Comparison of ENCODE assay signal across 8 cellular contexts in the genomic region with DNA sequence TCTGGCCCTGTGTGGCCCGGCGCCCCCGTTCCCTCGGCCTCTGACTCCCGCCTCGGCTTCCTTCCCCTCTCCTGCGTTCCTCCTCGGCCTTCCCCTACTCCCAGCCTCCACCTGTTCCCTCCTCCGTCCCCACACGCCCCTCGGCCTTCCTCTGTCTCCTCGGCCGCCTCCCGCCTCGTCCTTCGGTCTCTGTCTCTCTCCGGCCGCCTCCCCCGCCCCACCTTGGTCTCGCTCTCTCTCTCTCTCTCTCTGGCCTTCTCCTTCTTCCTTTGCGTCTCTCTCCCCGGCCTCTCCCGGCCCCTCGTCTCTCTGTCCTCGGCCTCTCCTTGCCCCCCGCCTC. TPM values are rescaled to one million over a fixed set of nuclear protein-coding genes. Genes with fewer than 3 reads are reported as not detected.
A peak's percentile ranks its signal among the peaks of the same experiment; 100 is the strongest.
DNase-seq lines count a peak whose midpoint lies in the region; ATAC-seq and TF ChIP-seq lines count a peak whose summit lies in the region.

No MANE protein-coding gene starts in this region.

- no peaks in the 10 kb centered on the region for H3K27me3 ChIP-seq in CD4-positive, alpha-beta memory T cell (ENCODE audit: insufficient read depth, low read length)
- H3K27me3 ChIP-seq in KMS-11 (ENCODE audit: insufficient read depth, low read depth) (no peaks in the 10 kb centered on the region), brain microvascular endothelial cell (replicated peaks) (no peaks in the 10 kb centered on the region), mesenchymal stem cell (ENCODE audit: control insufficient read depth in 1 of 2, insufficient read depth in 1 of 2, low read length in 2 of 2) (no peaks in the 10 kb centered on the region)

- POLR2A ChIA-PET in CD4-positive, alpha-beta memory T cell (lab: Charles Lee; ENCODE audit: partially characterized antibody), result interaction anchor here (0.7 to 3.2 kb wide), 9 partner anchors 11 to 525 kb away, joined by 3 to 18 read pairs (median 5); partner anchors contain the start of genes COX19 and SUN1

- peaks cover 41% of the 10 kb centered on the region for H3K79me2 ChIP-seq in KMS-11 (ENCODE audit: insufficient read depth, low read depth)

- peak overlapping the region; percentile 84 for H3K27ac ChIP-seq in CD4-positive, alpha-beta memory T cell (ENCODE audit: low read depth, low read length)
- H3K27ac ChIP-seq in KMS-11 (peak overlapping the region; percentile 22; the same call in 1 of the 2 replicates), brain microvascular endothelial cell (peak overlapping the region; percentile 36), mesenchymal stem cell (ENCODE audit: low read length, poor library complexity, severe bottlenecking) (peak overlapping the region; percentile 60)

- peaks cover 8 to 31% of the 10 kb centered on the region in 2 donors for H3K36me3 Mint-ChIP-seq in CD4-positive, alpha-beta memory T cell

- H3K4me1 ChIP-seq in CD4-positive, alpha-beta memory T cell (ENCODE audit: insufficient read depth, low read length), result peaks cover 48% of the 10 kb centered on the region
- H3K4me1 ChIP-seq in KMS-11 (ENCODE audit: low read depth, poor library complexity, severe bottlenecking) (peaks cover 9% of the 10 kb centered on the region), mesenchymal stem cell (ENCODE audit: control insufficient read depth, insufficient read depth, low read depth, low read length) (peaks cover 17% of the 10 kb centered on the region)

- H3K14ac ChIP-seq in mesenchymal stem cell (ENCODE audit: low read length in 2 of 2), result peak overlapping the region in 1 of 2 experiments; percentile 82

- ATAC-seq in GM19467 (IDR thresholded peaks at IDR 0.05; ENCODE audit: unreplicated experiment), result peak; percentile 34
- ATAC-seq in HG03159 (IDR thresholded peaks at IDR 0.05; ENCODE audit: unreplicated experiment), result no peak

- peak in 1 of 5 donors; percentile 59 for DNase-seq in CD4-positive, alpha-beta memory T cell
- DNase-seq in brain microvascular endothelial cell (no peak), mesenchymal stem cell (peak; percentile 40), MV-4-11 (lab: John Stamatoyannopoulos, UW) (no peak), NCI-H1092 treated with DMSO at 0.1 percent for 48 hours (lab: John Stamatoyannopoulos, UW) (no peak)

- H2AFZ ChIP-seq in KMS-11 (ENCODE audit: low read depth), result no peak overlapping the region
- peak overlapping the region; percentile 10 for H2AFZ ChIP-seq in mesenchymal stem cell (ENCODE audit: low read depth, low read length)

- peak overlapping the region; percentile 70 for H4K91ac ChIP-seq in mesenchymal stem cell (ENCODE audit: low read length)

- no peaks in the 10 kb centered on the region for H4K20me1 ChIP-seq in KMS-11 (ENCODE audit: insufficient read depth)

- peak overlapping the region; percentile 83 to 96 (median 94) for H3K27ac Mint-ChIP-seq in CD4-positive, alpha-beta memory T cell

- H3K4ac ChIP-seq in mesenchymal stem cell (ENCODE audit: low read depth in 1 of 2, low read length in 2 of 2), result peak overlapping the region in 1 of 2 experiments; percentile 42

- H2BK12ac ChIP-seq in mesenchymal stem cell (ENCODE audit: low read length in 2 of 2), result peak overlapping the region in 1 of 2 experiments; percentile 60

- H3K4me2 ChIP-seq in KMS-11 (no peak overlapping the region), mesenchymal stem cell (ENCODE audit: low read length, poor library complexity, severe bottlenecking) (peak overlapping the region; percentile 83)

- no peak overlapping the region for H4K8ac ChIP-seq in mesenchymal stem cell (ENCODE audit: low read length)

- H3K9ac ChIP-seq in KMS-11 (peak overlapping the region; percentile 37; the same call in 1 of the 2 replicates), mesenchymal stem cell (ENCODE audit: low read length) (peak overlapping the region; percentile 90)

- no peak overlapping the region for H2AK5ac ChIP-seq in mesenchymal stem cell (ENCODE audit: low read length, severe bottlenecking)

- H3K9me3 Mint-ChIP-seq in CD4-positive, alpha-beta memory T cell, result no peaks in the 10 kb centered on the region

- intact Hi-C loops in CD4-positive, alpha-beta memory T cell (cut with micrococcal nuclease), result loop anchor here (1.0 to 5.0 kb wide), 6 partner anchors 46 to 272 kb away; partner anchors contain the start of genes COX19, DNAAF5 and PRKAR1B

- H3K27me3 Mint-ChIP-seq in CD4-positive, alpha-beta memory T cell, result no peaks in the 10 kb centered on the region

- peak overlapping the region; percentile 87 to 96 (median 91) for H3K4me3 Mint-ChIP-seq in CD4-positive, alpha-beta memory T cell

- H3K23ac ChIP-seq in mesenchymal stem cell (ENCODE audit: low read length in 2 of 2), result peak overlapping the region in 1 of 2 experiments; percentile 53

- peaks cover 19 to 46% (median 35%) of the 10 kb centered on the region in 4 donors for H3K4me1 Mint-ChIP-seq in CD4-positive, alpha-beta memory T cell

- H3K79me1 ChIP-seq in mesenchymal stem cell (replicated peaks; ENCODE audit: low read length, poor library complexity, severe bottlenecking), result peaks cover 11% of the 10 kb centered on the region

- TF ChIP-seq CTCF in KMS-11 (conservative IDR thresholded peaks at IDR 0.05; ENCODE audit: low read depth, low read length) (no peak), brain microvascular endothelial cell (IDR thresholded peaks at IDR 0.05; ENCODE audit: low read depth, low read length, missing control alignments) (no peak)

- no peak overlapping the region for H2BK15ac ChIP-seq in mesenchymal stem cell (ENCODE audit: low read depth, poor library complexity, severe bottlenecking)

- H3K9me3 ChIP-seq in CD4-positive, alpha-beta memory T cell (ENCODE audit: control insufficient read depth in 1 of 2, low read length in 2 of 2), result no peaks in the 10 kb centered on the region
- no peaks in the 10 kb centered on the region for H3K9me3 ChIP-seq in mesenchymal stem cell (ENCODE audit: control insufficient read depth, low read length)

- H3K4me3 ChIP-seq in CD4-positive, alpha-beta memory T cell (ENCODE audit: low read length in 2 of 2), result peak overlapping the region; percentile 11 to 68
- H3K4me3 ChIP-seq in KMS-11 (IDR thresholded peaks at IDR 0.05; ENCODE audit: insufficient read depth, low read depth, low read length), result no peak overlapping the region
- peak overlapping the region; percentile 87 for H3K4me3 ChIP-seq in brain microvascular endothelial cell (ENCODE audit: low read depth, low read length)
- H3K4me3 ChIP-seq in mesenchymal stem cell (ENCODE audit: insufficient read depth in 1 of 2, low read depth in 1 of 2, low read length in 2 of 2), result peak overlapping the region; percentile 90 to 95

- CTCF ChIA-PET in CD4-positive, alpha-beta memory T cell (lab: Charles Lee; ENCODE audit: partially characterized antibody), result no interaction called here

- peak overlapping the region; percentile 54 for H2BK120ac ChIP-seq in mesenchymal stem cell (ENCODE audit: low read depth, low read length)

- H2BK5ac ChIP-seq in mesenchymal stem cell (ENCODE audit: low read depth, low read length, poor library complexity, severe bottlenecking), result no peak overlapping the region

- H3K18ac ChIP-seq in mesenchymal stem cell (ENCODE audit: low read depth in 1 of 2, low read length in 2 of 2), result peak overlapping the region in 1 of 2 experiments; percentile 90

- in situ Hi-C loops in brain microvascular endothelial cell (cut with HindIII; ENCODE audit: low pct_ligation_motif_present, low sequenced_read_pairs), result no loop called here

- WGBS in mesenchymal stem cell, result 1% methylated on average over 26 of the region's 26 CpGs

- H3K36me3 ChIP-seq in CD4-positive, alpha-beta memory T cell (ENCODE audit: insufficient read depth, low read length), result peaks cover 7% of the 10 kb centered on the region
- H3K36me3 ChIP-seq in KMS-11 (ENCODE audit: insufficient read depth) (no peaks in the 10 kb centered on the region), brain microvascular endothelial cell (replicated peaks) (peaks cover 22% of the 10 kb centered on the region), mesenchymal stem cell (ENCODE audit: control insufficient read depth in 1 of 2, insufficient read depth in 2 of 2, low read depth in 1 of 2, low read length in 2 of 2) (peaks cover 24 to 36% of the 10 kb centered on the region in 2 experiments)

RNA-seq across cellular contexts. Expression of gene GET4, which starts 0.6 kb away (rescaled TPM):
- 10 to 100 TPM; 47.4 to 51.6 TPM for total RNA-seq in CD4-positive, alpha-beta memory T cell
- polyA plus RNA-seq in CD4-positive, alpha-beta memory T cell, result 10 to 100 TPM; 22.0 to 28.7 TPM
- polyA plus RNA-seq in mesenchymal stem cell (2013, experiment 1 of 2), result 23.7 TPM
- 23.3 TPM for polyA plus RNA-seq in mesenchymal stem cell (2013, experiment 2 of 2)

RNA-seq across cellular contexts. Expression of gene SUN1, which starts 44.7 kb away (rescaled TPM):
- 100 to 1,000 TPM; 198 to 210 TPM for total RNA-seq in CD4-positive, alpha-beta memory T cell
- polyA plus RNA-seq in CD4-positive, alpha-beta memory T cell, result 10 to 100 TPM; 53.7 to 63.3 TPM
- 67.0 TPM for polyA plus RNA-seq in mesenchymal stem cell (2013, experiment 1 of 2)
- polyA plus RNA-seq in mesenchymal stem cell (2013, experiment 2 of 2), result 68.6 TPM

Comparison
In these comparisons a context has a peak if more than half of its experiments do, and no peak if none do; other contexts are left out.
1. H3K27ac ChIP-seq: peak in every context shown above with its lines; median percentile 84 in CD4-positive, alpha-beta memory T cell; 60 in mesenchymal stem cell; 36 in brain microvascular endothelial cell; 22 in KMS-11.